Comparison of ENCODE assay signal across 15 cellular contexts in genomic region chr3:90024986-90025385, GRCh38.
DNase-seq lines count a peak whose midpoint lies in the region; ATAC-seq and TF ChIP-seq lines count a peak whose summit lies in the region.
"Had no signal": no experiment of that assay in that cellular context is flagged by ENCODE, and none has a peak within 500 bp of the region (broad histone marks: within the 10 kb centered on the region; RNA-seq: fewer than 3 reads in every experiment).

No MANE protein-coding gene starts in this region.

- no peaks in the 10 kb centered on the region; the same call in 1 of the 2 replicates for H3K9me3 ChIP-seq in PC-3 (ENCODE audit: low read length)

- H3K4me3 Mint-ChIP-seq in glutamatergic neuron (ENCODE audit: unreplicated experiment) = no peak overlapping the region
- H3K4me3 Mint-ChIP-seq: CD4-positive, CD25-positive, alpha-beta regulatory T cell; H9; HFFc6 had no signal

- peaks cover 3% of the 10 kb centered on the region for H3K9me3 Mint-ChIP-seq in glutamatergic neuron (ENCODE audit: unreplicated experiment)

- ATAC-seq in PC-3 (peak; percentile 31; the same call in 1 of the 2 replicates), GM21723 (IDR thresholded peaks at IDR 0.05; ENCODE audit: unreplicated experiment) (no peak)
- ATAC-seq: GM12878 had no signal

- H3K27ac ChIP-seq in PC-3 (ENCODE audit: low read length) = no peak overlapping the region
- H3K27ac ChIP-seq: BLaER1 treated with 17β-estradiol and CSF1 and Interleukin-3, amounts not matched to agents 10 nM and 100 nM had no signal

- POLR2A ChIA-PET in PC-3 (lab: Charles Lee; ENCODE audit: unreplicated experiment) = no interaction called here

- peaks cover 6% of the 10 kb centered on the region; the same call in 1 of the 2 replicates for H3K4me1 ChIP-seq in PC-3 (ENCODE audit: insufficient read depth, low read length)

- no peak overlapping the region for H2AFZ ChIP-seq in PC-3 (ENCODE audit: low read length)

- no peaks in the 10 kb centered on the region for H3F3A ChIP-seq in PC-3 (ENCODE audit: low read length, unreplicated experiment)

- CTCF ChIA-PET in PC-3 (lab: Charles Lee) = no interaction called here

- H3K4me1 Mint-ChIP-seq in glutamatergic neuron (ENCODE audit: low read depth, unreplicated experiment) = peaks cover 30% of the 10 kb centered on the region
- H3K4me1 Mint-ChIP-seq: CD4-positive, CD25-positive, alpha-beta regulatory T cell; H9 had no signal

- no peak overlapping the region for H3K9ac ChIP-seq in PC-3 (ENCODE audit: low read length)
- H3K9ac ChIP-seq: BLaER1 treated with 17β-estradiol and CSF1 and Interleukin-3, amounts not matched to agents 10 nM and 100 nM had no signal

- 0 out of 2 replicates have a peak, but pooled peaks cover 3% of the 10 kb centered on the region for H3K27me3 ChIP-seq in PC-3 (ENCODE audit: low read length)
- H3K27me3 ChIP-seq: BLaER1 treated with 17β-estradiol and CSF1 and Interleukin-3, amounts not matched to agents 10 nM and 100 nM had no signal

- DNase-seq in NCI-H748 (lab: John Stamatoyannopoulos, UW; ENCODE audit: unreplicated experiment) (peak; percentile 13), NCI-H748 treated with DMSO at 0.1 percent for 48 hours (lab: John Stamatoyannopoulos, UW) (no peak), PC-3 (peak; percentile 29), glutamatergic neuron (no peak), epidermal melanocyte (ENCODE audit: insufficient read length, low spot score) (no peak), NCI-H82 treated with DMSO at 0.1 percent for 48 hours (lab: John Stamatoyannopoulos, UW; ENCODE audit: unreplicated experiment) (no peak)
- DNase-seq: ACHN; CD4-positive, CD25-positive, alpha-beta regulatory T cell; DMS79; GOT3; H9; HFFc6 had no signal

- no peaks in the 10 kb centered on the region for H3K79me2 ChIP-seq in PC-3 (ENCODE audit: low read length)

- peaks cover 5% of the 10 kb centered on the region for H3K36me3 Mint-ChIP-seq in glutamatergic neuron (ENCODE audit: unreplicated experiment)
- H3K36me3 Mint-ChIP-seq: CD4-positive, CD25-positive, alpha-beta regulatory T cell had no signal

- no peak overlapping the region for H3K4me3 ChIP-seq in PC-3 (ENCODE audit: low read length)
- H3K4me3 ChIP-seq: BLaER1 treated with 17β-estradiol and CSF1 and Interleukin-3, amounts not matched to agents 10 nM and 100 nM; GM12878 had no signal

- peak overlapping the region; percentile 48 for H3K27ac Mint-ChIP-seq in glutamatergic neuron (ENCODE audit: unreplicated experiment)
- H3K27ac Mint-ChIP-seq: CD4-positive, CD25-positive, alpha-beta regulatory T cell; H9; HFFc6 had no signal

- peaks cover 3% of the 10 kb centered on the region for H3K27me3 Mint-ChIP-seq in glutamatergic neuron (ENCODE audit: unreplicated experiment)
- H3K27me3 Mint-ChIP-seq: CD4-positive, CD25-positive, alpha-beta regulatory T cell had no signal

- no peak overlapping the region for H3K4me2 ChIP-seq in PC-3 (ENCODE audit: low read length)

- BruUV-seq in PC-3 (replicated peaks; lab: Mats Ljungman, UMichigan) = no TSS peak

- H3K36me3 ChIP-seq in PC-3 (ENCODE audit: low read depth, low read length) = no peaks in the 10 kb centered on the region
- H3K36me3 ChIP-seq: BLaER1 treated with 17β-estradiol and CSF1 and Interleukin-3, amounts not matched to agents 10 nM and 100 nM had no signal

- TF ChIP-seq CTCF in PC-3 (conservative IDR thresholded peaks at IDR 0.05; ENCODE audit: low read depth, low read length) (no peak), glutamatergic neuron (IDR thresholded peaks at IDR 0.05; ENCODE audit: partially characterized antibody, unreplicated experiment) (no peak)

- no peaks in the 10 kb centered on the region for H4K20me1 ChIP-seq in PC-3 (ENCODE audit: low read length)
- H4K20me1 ChIP-seq: BLaER1 treated with 17β-estradiol and CSF1 and Interleukin-3, amounts not matched to agents 10 nM and 100 nM had no signal

- intact Hi-C loops in PC-3 (cut with micrococcal nuclease) = no loop called here

- H3K9me2 ChIP-seq in PC-3 (replicated peaks; ENCODE audit: low read length) = no peaks in the 10 kb centered on the region

Comparison
In these comparisons a context has a peak if more than half of its experiments do, and no peak if none do; other contexts are left out.
1. DNase-seq: peak in NCI-H748 (single experiment) and PC-3 (single experiment); none in NCI-H748 treated with DMSO at 0.1 percent for 48 hours (single experiment), glutamatergic neuron (single experiment), epidermal melanocyte (single experiment) and NCI-H82 treated with DMSO at 0.1 percent for 48 hours (single experiment).